In genomic region chrX:37959212-37960021, GRCh38 we compare ENCODE assay signal across 1 cellular context.
A peak's percentile ranks its signal among the peaks of the same experiment; 100 is the strongest.
TF ChIP-seq lines count a peak whose summit lies in the region.

No MANE protein-coding gene starts in this region.

TF ChIP-seq in HepG2, 621 proteins besides CTCF, POLR2A, EP300 and RAD21 (continued from another document and continues in another):
- TF ChIP-seq, protein P1, sequence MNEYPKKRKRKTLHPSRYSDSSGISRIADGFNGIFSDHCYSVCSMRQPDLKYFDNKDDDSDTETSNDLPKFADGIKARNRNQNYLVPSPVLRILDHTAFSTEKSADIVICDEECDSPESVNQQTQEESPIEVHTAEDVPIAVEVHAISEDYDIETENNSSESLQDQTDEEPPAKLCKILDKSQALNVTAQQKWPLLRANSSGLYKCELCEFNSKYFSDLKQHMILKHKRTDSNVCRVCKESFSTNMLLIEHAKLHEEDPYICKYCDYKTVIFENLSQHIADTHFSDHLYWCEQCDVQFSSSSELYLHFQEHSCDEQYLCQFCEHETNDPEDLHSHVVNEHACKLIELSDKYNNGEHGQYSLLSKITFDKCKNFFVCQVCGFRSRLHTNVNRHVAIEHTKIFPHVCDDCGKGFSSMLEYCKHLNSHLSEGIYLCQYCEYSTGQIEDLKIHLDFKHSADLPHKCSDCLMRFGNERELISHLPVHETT (CRISPR knock-in tag; conservative IDR thresholded peaks at IDR 0.05): no peak
- no peak for TF ChIP-seq MAFF (IDR thresholded peaks at IDR 0.05; ENCODE audit: low read depth, low read length)
- no peak for TF ChIP-seq ZFP36L1 (CRISPR knock-in tag; IDR thresholded peaks at IDR 0.05)
- no peak for TF ChIP-seq XBP1 (CRISPR knock-in tag; IDR thresholded peaks at IDR 0.05)
- TF ChIP-seq, protein P2, sequence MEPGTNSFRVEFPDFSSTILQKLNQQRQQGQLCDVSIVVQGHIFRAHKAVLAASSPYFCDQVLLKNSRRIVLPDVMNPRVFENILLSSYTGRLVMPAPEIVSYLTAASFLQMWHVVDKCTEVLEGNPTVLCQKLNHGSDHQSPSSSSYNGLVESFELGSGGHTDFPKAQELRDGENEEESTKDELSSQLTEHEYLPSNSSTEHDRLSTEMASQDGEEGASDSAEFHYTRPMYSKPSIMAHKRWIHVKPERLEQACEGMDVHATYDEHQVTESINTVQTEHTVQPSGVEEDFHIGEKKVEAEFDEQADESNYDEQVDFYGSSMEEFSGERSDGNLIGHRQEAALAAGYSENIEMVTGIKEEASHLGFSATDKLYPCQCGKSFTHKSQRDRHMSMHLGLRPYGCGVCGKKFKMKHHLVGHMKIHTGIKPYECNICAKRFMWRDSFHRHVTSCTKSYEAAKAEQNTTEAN (CRISPR knock-in tag; conservative IDR thresholded peaks at IDR 0.05): no peak
- peak; percentile 70 for TF ChIP-seq FOXP1 (IDR thresholded peaks at IDR 0.05)
- peak; percentile 89 for TF ChIP-seq FOXP1 (CRISPR knock-in tag; IDR thresholded peaks at IDR 0.05)
- peak; percentile 57 for TF ChIP-seq THAP11 (CRISPR knock-in tag; IDR thresholded peaks at IDR 0.05)
- peak; percentile 43 for TF ChIP-seq KAT8 (CRISPR knock-in tag; IDR thresholded peaks at IDR 0.05)
- no peak for TF ChIP-seq BATF2 (CRISPR knock-in tag; IDR thresholded peaks at IDR 0.05)
- TF ChIP-seq PRDM4 (CRISPR knock-in tag; IDR thresholded peaks at IDR 0.05; ENCODE audit: borderline replicate concordance): no peak
- no peak for TF ChIP-seq STAT5B (CRISPR knock-in tag; IDR thresholded peaks at IDR 0.05)
- TF ChIP-seq BHLHE40 (IDR thresholded peaks at IDR 0.05; ENCODE audit: low read length): no peak
- TF ChIP-seq SYNCRIP (IDR thresholded peaks at IDR 0.05; ENCODE audit: insufficient read depth, low read depth, low read length): no peak
- no peak for TF ChIP-seq EZH2 (conservative IDR thresholded peaks at IDR 0.05; ENCODE audit: low read depth, low read length)
- TF ChIP-seq ZNF121 (CRISPR knock-in tag; IDR thresholded peaks at IDR 0.05): peak; percentile 83
- TF ChIP-seq SALL1 (CRISPR knock-in tag; IDR thresholded peaks at IDR 0.05): peak; percentile 45
- no peak for TF ChIP-seq ZNF7 (CRISPR knock-in tag; IDR thresholded peaks at IDR 0.05)
- TF ChIP-seq ZNF615 (CRISPR knock-in tag; IDR thresholded peaks at IDR 0.05; ENCODE audit: borderline replicate concordance): 0 out of 2 replicates have a peak, but pooled peaks have one; percentile 43
- no peak for TF ChIP-seq DZIP1 (CRISPR knock-in tag; IDR thresholded peaks at IDR 0.05)
- TF ChIP-seq ZNF879 (CRISPR knock-in tag; IDR thresholded peaks at IDR 0.05): no peak
- TF ChIP-seq, protein P3, sequence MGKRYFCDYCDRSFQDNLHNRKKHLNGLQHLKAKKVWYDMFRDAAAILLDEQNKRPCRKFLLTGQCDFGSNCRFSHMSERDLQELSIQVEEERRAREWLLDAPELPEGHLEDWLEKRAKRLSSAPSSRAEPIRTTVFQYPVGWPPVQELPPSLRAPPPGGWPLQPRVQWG (CRISPR knock-in tag; IDR thresholded peaks at IDR 0.05; ENCODE audit: borderline replicate concordance, low read depth): no peak
- TF ChIP-seq CENPBD1 (CRISPR knock-in tag; IDR thresholded peaks at IDR 0.05; ENCODE audit: borderline replicate concordance, low read depth): no peak
- TF ChIP-seq SIX4 (CRISPR knock-in tag; IDR thresholded peaks at IDR 0.05): no peak
- TF ChIP-seq, protein P4, sequence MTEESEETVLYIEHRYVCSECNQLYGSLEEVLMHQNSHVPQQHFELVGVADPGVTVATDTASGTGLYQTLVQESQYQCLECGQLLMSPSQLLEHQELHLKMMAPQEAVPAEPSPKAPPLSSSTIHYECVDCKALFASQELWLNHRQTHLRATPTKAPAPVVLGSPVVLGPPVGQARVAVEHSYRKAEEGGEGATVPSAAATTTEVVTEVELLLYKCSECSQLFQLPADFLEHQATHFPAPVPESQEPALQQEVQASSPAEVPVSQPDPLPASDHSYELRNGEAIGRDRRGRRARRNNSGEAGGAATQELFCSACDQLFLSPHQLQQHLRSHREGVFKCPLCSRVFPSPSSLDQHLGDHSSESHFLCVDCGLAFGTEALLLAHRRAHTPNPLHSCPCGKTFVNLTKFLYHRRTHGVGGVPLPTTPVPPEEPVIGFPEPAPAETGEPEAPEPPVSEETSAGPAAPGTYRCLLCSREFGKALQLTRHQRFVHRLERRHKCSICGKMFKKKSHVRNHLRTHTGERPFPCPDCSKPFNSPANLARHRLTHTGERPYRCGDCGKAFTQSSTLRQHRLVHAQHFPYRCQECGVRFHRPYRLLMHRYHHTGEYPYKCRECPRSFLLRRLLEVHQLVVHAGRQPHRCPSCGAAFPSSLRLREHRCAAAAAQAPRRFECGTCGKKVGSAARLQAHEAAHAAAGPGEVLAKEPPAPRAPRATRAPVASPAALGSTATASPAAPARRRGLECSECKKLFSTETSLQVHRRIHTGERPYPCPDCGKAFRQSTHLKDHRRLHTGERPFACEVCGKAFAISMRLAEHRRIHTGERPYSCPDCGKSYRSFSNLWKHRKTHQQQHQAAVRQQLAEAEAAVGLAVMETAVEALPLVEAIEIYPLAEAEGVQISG (CRISPR knock-in tag; IDR thresholded peaks at IDR 0.05): no peak
- TF ChIP-seq CREBL2 (CRISPR knock-in tag; IDR thresholded peaks at IDR 0.05; ENCODE audit: borderline replicate concordance): no peak
- no peak for TF ChIP-seq ZBTB1 (CRISPR knock-in tag; IDR thresholded peaks at IDR 0.05; ENCODE audit: borderline replicate concordance)
- no peak for TF ChIP-seq ZNF776 (CRISPR knock-in tag; IDR thresholded peaks at IDR 0.05)
- no peak for TF ChIP-seq STAG1 (CRISPR knock-in tag; IDR thresholded peaks at IDR 0.05)
- peak; percentile 59; the same call in 1 of the 2 replicates for TF ChIP-seq ETV5 (CRISPR knock-in tag; IDR thresholded peaks at IDR 0.05; ENCODE audit: borderline replicate concordance)
- TF ChIP-seq AHDC1 (CRISPR knock-in tag; IDR thresholded peaks at IDR 0.05; ENCODE audit: borderline replicate concordance): peak; percentile 73; the same call in 1 of the 2 replicates
- TF ChIP-seq SALL2 (CRISPR knock-in tag; IDR thresholded peaks at IDR 0.05): no peak
- TF ChIP-seq ZFP36 (IDR thresholded peaks at IDR 0.05; ENCODE audit: borderline replicate concordance, low read depth, low read length, partially characterized antibody): no peak
- no peak for TF ChIP-seq MAFK (conservative IDR thresholded peaks at IDR 0.05 in 1 of 2, IDR thresholded peaks at IDR 0.05 in 1 of 2; ENCODE audit: low read length in 2 of 2)
- TF ChIP-seq GATAD1 (CRISPR knock-in tag; IDR thresholded peaks at IDR 0.05): no peak
- TF ChIP-seq SNAI1 (CRISPR knock-in tag; IDR thresholded peaks at IDR 0.05; ENCODE audit: borderline replicate concordance): no peak
- 0 out of 2 replicates have a peak, but pooled peaks have one; percentile 42 for TF ChIP-seq NR2C2 (CRISPR knock-in tag; IDR thresholded peaks at IDR 0.05; ENCODE audit: borderline replicate concordance)
- no peak for TF ChIP-seq NCOR1 (IDR thresholded peaks at IDR 0.05; ENCODE audit: borderline replicate concordance, low read length)
- no peak for TF ChIP-seq ZNF224 (CRISPR knock-in tag; IDR thresholded peaks at IDR 0.05)
- TF ChIP-seq ZNF703 (CRISPR knock-in tag; IDR thresholded peaks at IDR 0.05; ENCODE audit: borderline replicate concordance): no peak
- TF ChIP-seq ARID2 (CRISPR knock-in tag; IDR thresholded peaks at IDR 0.05; ENCODE audit: borderline replicate concordance): no peak
- TF ChIP-seq HOXD1 (CRISPR knock-in tag; IDR thresholded peaks at IDR 0.05): peak; percentile 47; the same call in 1 of the 2 replicates
- no peak for TF ChIP-seq ZNF232 (CRISPR knock-in tag; IDR thresholded peaks at IDR 0.05; ENCODE audit: borderline replicate concordance)
- TF ChIP-seq, protein P5, sequence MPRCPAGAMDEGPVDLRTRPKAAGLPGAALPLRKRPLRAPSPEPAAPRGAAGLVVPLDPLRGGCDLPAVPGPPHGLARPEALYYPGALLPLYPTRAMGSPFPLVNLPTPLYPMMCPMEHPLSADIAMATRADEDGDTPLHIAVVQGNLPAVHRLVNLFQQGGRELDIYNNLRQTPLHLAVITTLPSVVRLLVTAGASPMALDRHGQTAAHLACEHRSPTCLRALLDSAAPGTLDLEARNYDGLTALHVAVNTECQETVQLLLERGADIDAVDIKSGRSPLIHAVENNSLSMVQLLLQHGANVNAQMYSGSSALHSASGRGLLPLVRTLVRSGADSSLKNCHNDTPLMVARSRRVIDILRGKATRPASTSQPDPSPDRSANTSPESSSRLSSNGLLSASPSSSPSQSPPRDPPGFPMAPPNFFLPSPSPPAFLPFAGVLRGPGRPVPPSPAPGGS (CRISPR knock-in tag; IDR thresholded peaks at IDR 0.05): no peak
- TF ChIP-seq ZNF557 (CRISPR knock-in tag; IDR thresholded peaks at IDR 0.05): no peak
- TF ChIP-seq ZNF431 (CRISPR knock-in tag; IDR thresholded peaks at IDR 0.05; ENCODE audit: borderline replicate concordance, low read depth): no peak
- TF ChIP-seq ASH2L (IDR thresholded peaks at IDR 0.05; ENCODE audit: insufficient read length, low read depth, low read length): peak; percentile 74
